21 cellular contexts compared by ENCODE assay signal in genomic region chr1:4512622-4513021, GRCh38.
DNase-seq lines count a peak whose midpoint lies in the region; ATAC-seq and TF ChIP-seq lines count a peak whose summit lies in the region.
"Had no signal": no experiment of that assay in that cellular context is flagged by ENCODE, and none has a peak within 500 bp of the region (broad histone marks: within the 10 kb centered on the region; RNA-seq: fewer than 3 reads in every experiment).

No MANE protein-coding gene starts in this region.

- peak overlapping the region; percentile 42 for H3K27ac ChIP-seq in duodenal mucosa (ENCODE audit: low read depth, low read length)
- no peak overlapping the region for H3K27ac ChIP-seq in OCI-LY7 (ENCODE audit: low read depth, low read length, poor library complexity, severe bottlenecking)
- H3K27ac ChIP-seq: brain microvascular endothelial cell, PC-9, SJCRH30, tibial artery had no signal

- H3K4me3 ChIP-seq in duodenal mucosa (ENCODE audit: low read depth in 1 of 2, low read length in 2 of 2) (no peak overlapping the region), OCI-LY7 (ENCODE audit: low read depth, low read length, poor library complexity, severe bottlenecking) (no peak overlapping the region)
- H3K4me3 ChIP-seq: PC-9, SJCRH30, tibial artery had no signal

- no peaks in the 10 kb centered on the region for H3K27me3 ChIP-seq in duodenal mucosa (ENCODE audit: control insufficient read depth in 1 of 2, insufficient read depth in 2 of 2, low read length in 2 of 2)
- H3K27me3 ChIP-seq: brain microvascular endothelial cell had no signal

- DNase-seq in NCI-H1694 (lab: John Stamatoyannopoulos, UW): peak; percentile 40
- peak; percentile 66 for DNase-seq in left kidney (ENCODE audit: low read depth, low spot score)
- DNase-seq in putamen (ENCODE audit: low spot score): peak; percentile 3
- DNase-seq in OCI-LY7 (ENCODE audit: low spot score): no peak
- no peak for DNase-seq in stimulated activated CD4-positive, alpha-beta T cell treated with anti-CD3 and anti-CD28 coated beads, Interleukin-15, amount 100 ng/mL, for 24 hours
- no peak for DNase-seq in activated CD4-positive, alpha-beta T cell treated with anti-CD3 and anti-CD28 coated beads for 4 hours
- DNase-seq: activated CD4-positive, alpha-beta T cell treated with anti-CD3 and anti-CD28 coated beads, Interleukin-2, amount 10 ng/mL, durations not matched to agents 7 days and 5 days; brain microvascular endothelial cell; CD4-positive, alpha-beta memory T cell; cortex of kidney; GF-D8; HFFc6; NCI-H1417; NCI-H748 treated with DMSO at 0.1 percent for 48 hours; PC-9; stimulated activated naive CD4-positive, alpha-beta T cell had no signal

- intact Hi-C loops in OCI-LY7 (cut with micrococcal nuclease; ENCODE audit: unreplicated experiment): no loop called here

- CTCF ChIA-PET in OCI-LY7 (lab: Charles Lee; ENCODE audit: unreplicated experiment): no interaction called here

- H3K36me3 ChIP-seq in duodenal mucosa (ENCODE audit: control insufficient read depth in 1 of 2, insufficient read depth in 2 of 2, low read length in 2 of 2) (no peaks in the 10 kb centered on the region), OCI-LY7 (ENCODE audit: insufficient read depth, low read length) (no peaks in the 10 kb centered on the region)
- H3K36me3 ChIP-seq: brain microvascular endothelial cell, SJCRH30, tibial artery had no signal

- H3K9me3 ChIP-seq in duodenal mucosa (ENCODE audit: control insufficient read depth in 1 of 2, low read length in 2 of 2) (no peaks in the 10 kb centered on the region), OCI-LY7 (ENCODE audit: low read length) (no peaks in the 10 kb centered on the region)
- H3K9me3 ChIP-seq: SJCRH30, tibial artery had no signal

- no TSS peak for BruUV-seq in OCI-LY7 (replicated peaks; lab: Mats Ljungman, UMichigan)

- no peak for ATAC-seq in GM21576 (IDR thresholded peaks at IDR 0.05; ENCODE audit: unreplicated experiment)
- ATAC-seq: activated T-helper 17 cell treated with anti-CD3 and anti-CD28 coated beads, Interleukin-2, amount 50 U/mL, for 72 hours had no signal

- H3K4me2 ChIP-seq in OCI-LY7 (ENCODE audit: low read length): no peak overlapping the region
- H3K4me2 ChIP-seq: PC-9 had no signal

- H3K4me1 ChIP-seq in duodenal mucosa (ENCODE audit: control insufficient read depth in 1 of 2, insufficient read depth in 2 of 2, low read length in 2 of 2) (no peaks in the 10 kb centered on the region), OCI-LY7 (ENCODE audit: insufficient read depth, low read length, poor library complexity, severe bottlenecking) (peaks cover 7% of the 10 kb centered on the region)
- H3K4me1 ChIP-seq: SJCRH30, tibial artery had no signal

- POLR2A ChIA-PET in OCI-LY7 (lab: Charles Lee): no interaction called here

- no peak for TF ChIP-seq CTCF in OCI-LY7 (conservative IDR thresholded peaks at IDR 0.05; ENCODE audit: low read length)

- H3K9ac ChIP-seq in duodenal mucosa (ENCODE audit: low read depth in 1 of 2, low read length in 2 of 2): no peak overlapping the region

- H4K20me1 ChIP-seq in OCI-LY7 (ENCODE audit: insufficient read depth, low read length): no peaks in the 10 kb centered on the region

- no peaks in the 10 kb centered on the region for H3K79me2 ChIP-seq in OCI-LY7 (ENCODE audit: insufficient read depth, low read depth, low read length)

- no peak overlapping the region for H2AFZ ChIP-seq in OCI-LY7 (ENCODE audit: low read length)
- H2AFZ ChIP-seq: PC-9 had no signal

- H3K9me2 ChIP-seq in OCI-LY7 (ENCODE audit: insufficient read depth, low read length): no peaks in the 10 kb centered on the region

Comparison
In these comparisons a context has a peak if more than half of its experiments do, and no peak if none do; other contexts are left out.
1. DNase-seq: peak in NCI-H1694 (single experiment), left kidney (single experiment) and putamen (single experiment); none in OCI-LY7 (single experiment), stimulated activated CD4-positive, alpha-beta T cell treated with anti-CD3 and anti-CD28 coated beads, Interleukin-15, amount 100 ng/mL, for 24 hours (single experiment) and activated CD4-positive, alpha-beta T cell treated with anti-CD3 and anti-CD28 coated beads for 4 hours (0 of 2).